In genomic region chr13:48938308-48938943, GRCh38 we compare ENCODE assay signal across 27 cellular contexts. TPM values are rescaled to one million over a fixed set of nuclear protein-coding genes. Genes with fewer than 3 reads are reported as not detected.
DNase-seq lines count a peak whose midpoint lies in the region; ATAC-seq and TF ChIP-seq lines count a peak whose summit lies in the region.
"Had no signal": no experiment of that assay in that cellular context is flagged by ENCODE, and none has a peak within 500 bp of the region (broad histone marks: within the 10 kb centered on the region; RNA-seq: fewer than 3 reads in every experiment).

No MANE protein-coding gene starts in this region.

- H3K4me1 Mint-ChIP-seq in activated T-cell treated with anti-CD3 and anti-CD28 coated beads, Interleukin-2, amount 50 U/mL, for 72 hours (ENCODE audit: low read depth) = peaks cover 19% of the 10 kb centered on the region
- H3K4me1 Mint-ChIP-seq in activated T-cell treated with anti-CD3 and anti-CD28 coated beads, Interleukin-2, amount 50 U/mL, for 24 hours (ENCODE audit: low read depth) = peaks cover 16% of the 10 kb centered on the region
- peaks cover 8% of the 10 kb centered on the region for H3K4me1 Mint-ChIP-seq in activated T-helper 17 cell treated with anti-CD3 and anti-CD28 coated beads, Interleukin-2, amount 50 U/mL, for 72 hours
- H3K4me1 Mint-ChIP-seq: immature natural killer cell had no signal

- intact Hi-C loops in mammary epithelial cell (cut with micrococcal nuclease) = no loop called here

- peaks cover 4 to 5% of the 10 kb centered on the region in 2 donors for H3K9me3 Mint-ChIP-seq in activated T-cell treated with anti-CD3 and anti-CD28 coated beads, Interleukin-2, amount 50 U/mL, for 72 hours
- H3K9me3 Mint-ChIP-seq in activated T-cell treated with anti-CD3 and anti-CD28 coated beads, Interleukin-2, amount 50 U/mL, for 24 hours = peaks cover 9% of the 10 kb centered on the region
- no peaks in the 10 kb centered on the region for H3K9me3 Mint-ChIP-seq in activated T-helper 17 cell treated with anti-CD3 and anti-CD28 coated beads, Interleukin-2, amount 50 U/mL, for 72 hours

- no TSS peak for BruUV-seq in mammary epithelial cell (replicated peaks; lab: Mats Ljungman, UMichigan)

- H3K27ac Mint-ChIP-seq in activated T-cell treated with anti-CD3 and anti-CD28 coated beads, Interleukin-2, amount 50 U/mL, for 72 hours = peak overlapping the region; percentile 34
- H3K27ac Mint-ChIP-seq in activated T-cell treated with anti-CD3 and anti-CD28 coated beads, Interleukin-2, amount 50 U/mL, for 24 hours = no peak overlapping the region
- H3K27ac Mint-ChIP-seq in activated T-helper 17 cell treated with anti-CD3 and anti-CD28 coated beads, Interleukin-2, amount 50 U/mL, for 72 hours = peak overlapping the region; percentile 23
- H3K27ac Mint-ChIP-seq: activated naive CD8-positive, alpha-beta T cell; CD8-positive, alpha-beta T cell; immature natural killer cell; T-helper 17 cell had no signal

- peak in 1 of 2 donors; percentile 49 for ATAC-seq in activated T-cell treated with anti-CD3 and anti-CD28 coated beads, Interleukin-2, amount 50 U/mL, for 72 hours (replicated peaks in 1 of 2)
- ATAC-seq in activated T-helper 17 cell treated with anti-CD3 and anti-CD28 coated beads, Interleukin-2, amount 50 U/mL, for 72 hours (replicated peaks) = peak; percentile 62
- ATAC-seq: CD8-positive, alpha-beta T cell; GM12878; left colon; PC-3; T-helper 17 cell had no signal

- no peak for DNase-seq in activated T-cell treated with anti-CD3 and anti-CD28 coated beads, Interleukin-2, amount 50 U/mL, for 72 hours
- no peak for DNase-seq in activated T-cell treated with anti-CD3 and anti-CD28 coated beads, Interleukin-2, amount 50 U/mL, for 24 hours
- DNase-seq in KBM-7 (peak; percentile 9), smooth muscle cell (lab: John Stamatoyannopoulos, UW; ENCODE audit: unreplicated experiment) (no peak), NCI-H1092 (lab: John Stamatoyannopoulos, UW) (no peak), mammary epithelial cell (no peak)
- DNase-seq: activated CD8-positive, alpha-beta memory T cell treated with anti-CD3 and anti-CD28 coated beads, Interleukin-2, amount 50 U/mL, for 4 hours; CD8-positive, alpha-beta T cell; colonic mucosa; DMS 273 treated with DMSO at 0.1 percent for 48 hours; effector CD8-positive, alpha-beta T cell; EL; immature natural killer cell; left colon; MM.1S; NCI-H1417 treated with DMSO at 0.1 percent for 48 hours; NCI-H2029 treated with DMSO at 0.1 percent for 48 hours; NCI-H524; ovary; PC-3; stimulated activated naive CD4-positive, alpha-beta T cell treated with Interleukin-2 at 50 U/mL for 16 hours; T-helper 17 cell; testis had no signal

- H3K9me3 ChIP-seq in smooth muscle cell (replicated peaks; ENCODE audit: low read depth) (no peaks in the 10 kb centered on the region), mammary epithelial cell (replicated peaks; ENCODE audit: insufficient read depth, low read length) (no peaks in the 10 kb centered on the region)
- H3K9me3 ChIP-seq: colonic mucosa, ovary, testis had no signal

- H3F3A ChIP-seq in smooth muscle cell (ENCODE audit: low read depth) = no peaks in the 10 kb centered on the region

- H3K36me3 ChIP-seq in smooth muscle cell (ENCODE audit: low read depth) (no peaks in the 10 kb centered on the region), mammary epithelial cell (ENCODE audit: insufficient read depth, low read length) (no peaks in the 10 kb centered on the region)
- H3K36me3 ChIP-seq: colonic mucosa, ovary had no signal

- H3K4me3 ChIP-seq in smooth muscle cell (no peak overlapping the region), mammary epithelial cell (replicated peaks in 1 of 3; ENCODE audit: insufficient read depth in 1 of 3, low read depth in 2 of 3, low read length in 3 of 3) (no peak overlapping the region)
- H3K4me3 ChIP-seq: colonic mucosa, GM12878, ovary, SK-N-MC, testis had no signal

- CTCF ChIA-PET in mammary epithelial cell (lab: Charles Lee; ENCODE audit: low non-redundant PET) = no interaction called here

- H3K9ac ChIP-seq in smooth muscle cell (ENCODE audit: low read depth) (no peak overlapping the region), mammary epithelial cell (ENCODE audit: insufficient read depth, low read length) (no peak overlapping the region)

- no peaks in the 10 kb centered on the region for H3K27me3 Mint-ChIP-seq in activated T-cell treated with anti-CD3 and anti-CD28 coated beads, Interleukin-2, amount 50 U/mL, for 72 hours (ENCODE audit: low read depth)
- H3K27me3 Mint-ChIP-seq in activated T-cell treated with anti-CD3 and anti-CD28 coated beads, Interleukin-2, amount 50 U/mL, for 24 hours = peaks cover 8% of the 10 kb centered on the region
- no peaks in the 10 kb centered on the region for H3K27me3 Mint-ChIP-seq in activated T-helper 17 cell treated with anti-CD3 and anti-CD28 coated beads, Interleukin-2, amount 50 U/mL, for 72 hours
- H3K27me3 Mint-ChIP-seq: T-helper 17 cell had no signal

- H2AFZ ChIP-seq in smooth muscle cell (ENCODE audit: low read depth) (peak overlapping the region; percentile 64), mammary epithelial cell (ENCODE audit: low read depth, low read length) (no peak overlapping the region)

- H3K27me3 ChIP-seq in smooth muscle cell (ENCODE audit: low read depth) = no peaks in the 10 kb centered on the region
- H3K27me3 ChIP-seq in mammary epithelial cell (ENCODE audit: insufficient read depth, low read length) = no peaks in the 10 kb centered on the region
- H3K27me3 ChIP-seq: colonic mucosa, ovary, testis had no signal

- H3K4me1 ChIP-seq in smooth muscle cell (ENCODE audit: low read depth) = no peaks in the 10 kb centered on the region
- no peaks in the 10 kb centered on the region for H3K4me1 ChIP-seq in mammary epithelial cell (ENCODE audit: insufficient read depth, low read length)
- H3K4me1 ChIP-seq: colonic mucosa, testis had no signal

- H3K27ac ChIP-seq in smooth muscle cell (ENCODE audit: low read depth) (no peak overlapping the region), mammary epithelial cell (ENCODE audit: insufficient read depth, low read depth, low read length) (no peak overlapping the region)
- H3K27ac ChIP-seq: colonic mucosa, ovary, SK-N-MC, testis had no signal

- H4K20me1 ChIP-seq in smooth muscle cell (ENCODE audit: low read depth) (no peaks in the 10 kb centered on the region), mammary epithelial cell (ENCODE audit: insufficient read depth, low read length) (no peaks in the 10 kb centered on the region)

- dilution Hi-C loops in mammary epithelial cell (cut with HindIII; ENCODE audit: low sequenced_read_pairs) = no loop called here

- peaks cover 0 to 2% of the 10 kb centered on the region in 2 donors for H3K36me3 Mint-ChIP-seq in activated T-cell treated with anti-CD3 and anti-CD28 coated beads, Interleukin-2, amount 50 U/mL, for 72 hours (ENCODE audit: insufficient read depth in 2 of 2)
- H3K36me3 Mint-ChIP-seq in activated T-cell treated with anti-CD3 and anti-CD28 coated beads, Interleukin-2, amount 50 U/mL, for 24 hours (ENCODE audit: low read depth) = no peaks in the 10 kb centered on the region
- no peaks in the 10 kb centered on the region for H3K36me3 Mint-ChIP-seq in activated T-helper 17 cell treated with anti-CD3 and anti-CD28 coated beads, Interleukin-2, amount 50 U/mL, for 72 hours (ENCODE audit: low read depth)
- H3K36me3 Mint-ChIP-seq: CD8-positive, alpha-beta T cell; immature natural killer cell had no signal

- H3K4me3 Mint-ChIP-seq in activated T-cell treated with anti-CD3 and anti-CD28 coated beads, Interleukin-2, amount 50 U/mL, for 72 hours = peak overlapping the region in 1 of 2 donors; percentile 0
- H3K4me3 Mint-ChIP-seq in activated T-cell treated with anti-CD3 and anti-CD28 coated beads, Interleukin-2, amount 50 U/mL, for 24 hours = no peak overlapping the region
- H3K4me3 Mint-ChIP-seq in activated T-helper 17 cell treated with anti-CD3 and anti-CD28 coated beads, Interleukin-2, amount 50 U/mL, for 72 hours = peak overlapping the region; percentile 21
- H3K4me3 Mint-ChIP-seq: activated naive CD8-positive, alpha-beta T cell; CD8-positive, alpha-beta T cell; immature natural killer cell; T-helper 17 cell had no signal

- H3K79me2 ChIP-seq in smooth muscle cell (ENCODE audit: low read depth) (no peaks in the 10 kb centered on the region), mammary epithelial cell (ENCODE audit: insufficient read depth, low read length) (no peaks in the 10 kb centered on the region)

- H3K4me2 ChIP-seq in smooth muscle cell = no peak overlapping the region
- no peak overlapping the region for H3K4me2 ChIP-seq in mammary epithelial cell (ENCODE audit: insufficient read depth, low read depth, low read length)

- TF ChIP-seq CTCF in smooth muscle cell (IDR thresholded peaks at IDR 0.05; ENCODE audit: borderline replicate concordance, insufficient read depth, poor library complexity, severe bottlenecking) = no peak
- TF ChIP-seq CTCF in mammary epithelial cell (conservative IDR thresholded peaks at IDR 0.05 in 1 of 2, IDR thresholded peaks at IDR 0.05 in 1 of 2; ENCODE audit: extremely low read depth in 1 of 2, insufficient read depth in 1 of 2, low read depth in 1 of 2, low read length in 2 of 2) = no peak

- in situ Hi-C loops in KBM-7 (cut with MboI; ENCODE audit: low pct_unique_long_range_greater_than_20kb, low sequenced_read_pairs) (no loop called here), mammary epithelial cell (cut with MboI; ENCODE audit: low sequenced_read_pairs in 2 of 2) (no loop called here)

RNA-seq across cellular contexts. Expression of gene FNDC3A, which starts 37.3 kb away (rescaled TPM):
- 10 to 100 TPM; 26.7 to 33.1 TPM for total RNA-seq in activated T-cell treated with anti-CD3 and anti-CD28 coated beads, Interleukin-2, amount 50 U/mL, for 72 hours
- total RNA-seq in activated T-helper 17 cell treated with anti-CD3 and anti-CD28 coated beads, Interleukin-2, amount 50 U/mL, for 72 hours = 10 to 100 TPM; 23.8 to 38.2 TPM
- total RNA-seq in smooth muscle cell = 104 and 108 TPM in 2 replicates
- 21.7 and 22.0 TPM in 2 replicates for polyA plus RNA-seq in smooth muscle cell
- 10 to 100 TPM; 40.0 to 67.2 TPM for total RNA-seq in mammary epithelial cell
- 27.0 TPM for polyA plus RNA-seq in mammary epithelial cell
- 39.2 TPM for polyA minus RNA-seq in mammary epithelial cell
